Comparison of ENCODE assay signal across 8 cellular contexts in the genomic region with DNA sequence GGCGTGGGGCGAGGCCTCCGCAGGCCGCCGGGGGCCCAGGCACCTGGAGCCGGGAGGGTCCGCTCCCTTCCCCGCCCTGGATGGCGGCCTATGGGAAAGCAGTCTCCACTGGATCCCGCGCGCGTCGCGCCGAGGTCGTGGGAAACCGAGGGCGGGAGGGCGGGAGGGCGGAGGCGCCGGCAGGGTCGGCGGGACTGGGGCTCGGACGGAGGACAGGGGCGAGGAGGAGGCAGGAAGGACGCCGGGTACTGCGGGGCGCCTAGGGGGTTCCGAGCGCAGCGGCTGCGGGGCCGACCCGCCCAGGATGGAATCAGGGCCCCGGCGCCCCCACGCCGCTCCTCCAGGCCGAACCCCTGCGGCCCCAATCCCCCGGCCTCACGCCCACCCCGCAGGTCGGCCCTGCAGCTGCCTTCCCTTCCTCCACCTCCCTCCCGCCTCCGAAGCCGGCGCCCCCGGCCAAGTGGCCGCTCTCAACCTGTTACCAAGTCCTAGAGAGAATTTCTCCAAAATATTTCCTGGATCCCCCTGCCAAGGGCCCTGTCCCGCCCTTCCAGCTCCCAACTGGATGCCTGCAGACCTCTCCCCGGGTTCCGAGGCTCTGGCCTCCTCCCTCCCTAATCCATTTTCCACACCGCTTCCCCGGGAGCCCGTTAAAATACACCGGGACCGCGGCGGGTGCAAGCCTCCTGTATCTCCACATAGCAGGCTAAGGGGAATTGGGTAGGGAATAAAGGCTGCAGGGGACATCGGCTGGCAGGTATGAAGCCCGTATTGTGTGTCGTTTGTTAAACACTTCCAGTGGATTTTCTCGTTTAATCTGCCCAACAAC.
DNase-seq lines count a peak whose midpoint lies in the region; ATAC-seq and TF ChIP-seq lines count a peak whose summit lies in the region.

No MANE protein-coding gene starts in this region.

- no peak overlapping the region for H3K27ac ChIP-seq in GM23248
- no peak overlapping the region for H3K27ac ChIP-seq in osteoblast (ENCODE audit: low read depth, low read length)
- no peak overlapping the region for H3K27ac ChIP-seq in OCI-LY7 (ENCODE audit: low read depth, low read length, poor library complexity, severe bottlenecking)

- H3K79me2 ChIP-seq in GM23248 (ENCODE audit: insufficient read depth) (no peaks in the 10 kb centered on the region), osteoblast (ENCODE audit: insufficient read depth, low read length) (no peaks in the 10 kb centered on the region), OCI-LY7 (ENCODE audit: insufficient read depth, low read depth, low read length) (no peaks in the 10 kb centered on the region)

- peak overlapping the region; percentile 78 for H3K4me3 ChIP-seq in GM23248
- peak overlapping the region; percentile 68 for H3K4me3 ChIP-seq in osteoblast (ENCODE audit: insufficient read depth, low read length)
- no peak overlapping the region for H3K4me3 ChIP-seq in OCI-LY7 (ENCODE audit: low read depth, low read length, poor library complexity, severe bottlenecking)

- ATAC-seq in GM19463 (IDR thresholded peaks at IDR 0.05; ENCODE audit: unreplicated experiment): no peak

- POLR2A ChIA-PET in OCI-LY7 (lab: Charles Lee): no interaction called here

- peak overlapping the region; percentile 67; the same call in 1 of the 2 replicates for H2AFZ ChIP-seq in GM23248
- H2AFZ ChIP-seq in osteoblast (ENCODE audit: low read length): no peak overlapping the region
- H2AFZ ChIP-seq in OCI-LY7 (ENCODE audit: low read length): no peak overlapping the region

- H3K9ac ChIP-seq in GM23248: no peak overlapping the region

- no TSS peak for BruUV-seq in OCI-LY7 (replicated peaks; lab: Mats Ljungman, UMichigan)

- no peaks in the 10 kb centered on the region for H3K4me1 ChIP-seq in GM23248 (ENCODE audit: insufficient read depth)
- H3K4me1 ChIP-seq in osteoblast (ENCODE audit: insufficient read depth, low read length): no peaks in the 10 kb centered on the region
- no peaks in the 10 kb centered on the region for H3K4me1 ChIP-seq in OCI-LY7 (ENCODE audit: insufficient read depth, low read length, poor library complexity, severe bottlenecking)

- H3K9me2 ChIP-seq in GM23248 (ENCODE audit: insufficient read depth) (no peaks in the 10 kb centered on the region), OCI-LY7 (ENCODE audit: insufficient read depth, low read length) (no peaks in the 10 kb centered on the region)

- TF ChIP-seq CTCF in osteoblast (IDR thresholded peaks at IDR 0.05; ENCODE audit: extremely low read depth, low read depth, low read length) (no peak), OCI-LY7 (conservative IDR thresholded peaks at IDR 0.05; ENCODE audit: low read length) (no peak)

- in situ Hi-C loops in GM23248 (cut with MboI): no loop called here

- DNase-seq in GM23248 (no peak), germinal center (ENCODE audit: low spot score) (peak; percentile 18), osteoblast (ENCODE audit: insufficient read length, low spot score, missing footprints) (no peak), NCI-H1048 (lab: John Stamatoyannopoulos, UW) (no peak), KG1 (lab: John Stamatoyannopoulos, UW) (no peak), OCI-LY7 (ENCODE audit: low spot score) (no peak)
- peak; percentile 16 for DNase-seq in activated CD8-positive, alpha-beta memory T cell treated with anti-CD3 and anti-CD28 coated beads, Interleukin-2, amount 50 U/mL, for 4 hours

- CTCF ChIA-PET in OCI-LY7 (lab: Charles Lee; ENCODE audit: unreplicated experiment): no interaction called here

- H3K9me3 ChIP-seq in GM23248 (ENCODE audit: low read depth): no peaks in the 10 kb centered on the region
- no peaks in the 10 kb centered on the region for H3K9me3 ChIP-seq in osteoblast (ENCODE audit: low read depth, low read length)
- H3K9me3 ChIP-seq in OCI-LY7 (ENCODE audit: low read length): no peaks in the 10 kb centered on the region

- H3K4me2 ChIP-seq in GM23248 (ENCODE audit: unreplicated experiment) (peak overlapping the region; percentile 90), osteoblast (ENCODE audit: insufficient read depth, low read length) (peak overlapping the region; percentile 81), OCI-LY7 (ENCODE audit: low read length) (no peak overlapping the region)

- no peaks in the 10 kb centered on the region for H3K36me3 ChIP-seq in GM23248 (ENCODE audit: low read depth)
- no peaks in the 10 kb centered on the region for H3K36me3 ChIP-seq in osteoblast (ENCODE audit: insufficient read depth, low read length)
- no peaks in the 10 kb centered on the region for H3K36me3 ChIP-seq in OCI-LY7 (ENCODE audit: insufficient read depth, low read length)

- H4K20me1 ChIP-seq in GM23248 (ENCODE audit: insufficient read depth): no peaks in the 10 kb centered on the region; the same call in 1 of the 2 replicates
- H4K20me1 ChIP-seq in osteoblast (ENCODE audit: insufficient read depth, low read length): peaks cover 4% of the 10 kb centered on the region
- no peaks in the 10 kb centered on the region for H4K20me1 ChIP-seq in OCI-LY7 (ENCODE audit: insufficient read depth, low read length)

- H3F3A ChIP-seq in GM23248 (ENCODE audit: insufficient read depth): no peaks in the 10 kb centered on the region; the same call in 1 of the 2 replicates

- H3K27me3 ChIP-seq in GM23248 (replicated peaks; ENCODE audit: insufficient read depth) (peaks cover 52% of the 10 kb centered on the region), osteoblast (ENCODE audit: insufficient read depth, low read length) (peaks cover 56% of the 10 kb centered on the region)

- 6 to 11% methylated on average over 23 to 58 of the region's 68 CpGs for whole genome bisulfite sequencing in GM23248 (ENCODE audit: low coverage in 1 of 2, low lambda C conversion rate in 2 of 2, missing lambda C conversion rate in 2 of 2), 2 experiments

- intact Hi-C loops in OCI-LY7 (cut with micrococcal nuclease; ENCODE audit: unreplicated experiment): no loop called here

Comparison
In these comparisons a context has a peak if more than half of its experiments do, and no peak if none do; other contexts are left out.
1. DNase-seq: peak in activated CD8-positive, alpha-beta memory T cell treated with anti-CD3 and anti-CD28 coated beads, Interleukin-2, amount 50 U/mL, for 4 hours (single experiment) and germinal center (single experiment); none in GM23248 (single experiment), osteoblast (single experiment), NCI-H1048 (single experiment), KG1 (single experiment) and OCI-LY7 (single experiment).